ENCODE assay signal across 8 cellular contexts in the genomic region with DNA sequence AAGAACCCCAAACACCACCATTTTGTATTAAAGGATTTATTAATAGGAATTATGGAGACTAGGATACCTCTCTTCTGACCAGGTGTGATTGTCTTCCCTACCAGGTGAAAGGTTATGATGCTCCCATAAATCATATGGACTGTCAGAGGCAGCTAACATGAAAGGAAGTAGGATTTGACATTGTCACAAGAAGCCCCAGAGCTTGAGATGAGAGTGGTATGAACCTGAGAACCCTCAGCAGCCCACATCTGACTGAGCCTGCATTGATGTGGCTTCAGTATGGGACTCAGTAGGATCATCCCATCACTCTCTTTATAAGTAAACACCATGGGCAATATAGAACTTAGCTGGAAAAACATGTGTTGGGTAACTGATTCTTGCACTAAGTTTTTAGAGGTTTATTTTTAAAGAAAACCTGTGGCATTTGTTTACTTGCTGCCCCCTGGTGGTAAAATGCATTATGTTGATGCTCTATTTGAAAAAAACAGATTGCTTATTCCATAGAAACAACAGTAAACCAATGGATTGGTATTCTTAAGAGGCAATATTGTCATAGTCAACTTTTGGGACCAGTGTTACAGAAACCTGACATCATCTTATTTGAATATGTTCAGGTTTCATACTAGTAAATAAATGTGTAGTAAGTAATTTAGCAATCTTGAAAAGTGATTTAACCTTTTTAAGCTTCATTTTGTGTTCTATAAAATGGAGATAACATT. TPM values are rescaled to one million over a fixed set of nuclear protein-coding genes. Genes with fewer than 3 reads are reported as not detected.
DNase-seq lines count a peak whose midpoint lies in the region; ATAC-seq and TF ChIP-seq lines count a peak whose summit lies in the region.

No MANE protein-coding gene starts in this region.

- peaks cover 0 to 12% (median 9%) of the 10 kb centered on the region in 3 donors for H3K36me3 ChIP-seq in tibial artery

- no peak overlapping the region for H3K27ac Mint-ChIP-seq in activated CD4-positive, alpha-beta T cell treated with anti-CD3 and anti-CD28 coated beads, Interleukin-2, amount 10 ng/mL, durations not matched to agents 24 days and 14 days

- H3K4me1 Mint-ChIP-seq in activated CD4-positive, alpha-beta T cell treated with anti-CD3 and anti-CD28 coated beads, Interleukin-2, amount 10 ng/mL, durations not matched to agents 24 days and 14 days = peaks cover 16% of the 10 kb centered on the region

- peak; percentile 67 to 70 for TF ChIP-seq CTCF in tibial artery (IDR thresholded peaks at IDR 0.05)

- H3K4me3 ChIP-seq in tibial artery = no peak overlapping the region

- H3K4me3 Mint-ChIP-seq in activated CD4-positive, alpha-beta T cell treated with anti-CD3 and anti-CD28 coated beads, Interleukin-2, amount 10 ng/mL, durations not matched to agents 24 days and 14 days = no peak overlapping the region

- no peak for ATAC-seq in HG03097 (IDR thresholded peaks at IDR 0.05; ENCODE audit: low FRiP score, unreplicated experiment)
- no peak for ATAC-seq in HG03159 (IDR thresholded peaks at IDR 0.05; ENCODE audit: unreplicated experiment)

- H3K27ac ChIP-seq in tibial artery = no peak overlapping the region

- no peaks in the 10 kb centered on the region for H3K27me3 ChIP-seq in tibial artery

- no peaks in the 10 kb centered on the region for H3K4me1 ChIP-seq in tibial artery

- H3K9me3 Mint-ChIP-seq in activated CD4-positive, alpha-beta T cell treated with anti-CD3 and anti-CD28 coated beads, Interleukin-2, amount 10 ng/mL, durations not matched to agents 24 days and 14 days = no peaks in the 10 kb centered on the region

- H3K27me3 Mint-ChIP-seq in activated CD4-positive, alpha-beta T cell treated with anti-CD3 and anti-CD28 coated beads, Interleukin-2, amount 10 ng/mL, durations not matched to agents 24 days and 14 days = no peaks in the 10 kb centered on the region

- peaks cover 47% of the 10 kb centered on the region for H3K36me3 Mint-ChIP-seq in activated CD4-positive, alpha-beta T cell treated with anti-CD3 and anti-CD28 coated beads, Interleukin-2, amount 10 ng/mL, durations not matched to agents 24 days and 14 days (ENCODE audit: low read depth)

- intact Hi-C loops in activated CD4-positive, alpha-beta T cell treated with anti-CD3 and anti-CD28 coated beads, Interleukin-2, amount 10 ng/mL, durations not matched to agents 24 days and 14 days (cut with micrococcal nuclease) = loop anchor here (1.0 to 5.0 kb wide), 3 partner anchors 14 to 213 kb away; no protein-coding TSS in a partner anchor
- intact Hi-C loops in tibial artery (cut with DNase I; ENCODE audit: low total_unique reads) = loop anchor here (5.0 kb wide), 1 partner anchor 216 kb away; no protein-coding TSS in a partner anchor

- no peaks in the 10 kb centered on the region for H3K9me3 ChIP-seq in tibial artery

- DNase-seq in stimulated activated naive CD4-positive, alpha-beta T cell (lab: John Stamatoyannopoulos, UW) = peak in 5 of 6 experiments; percentile 11 to 76 (median 37)
- no peak for DNase-seq in stimulated activated naive CD4-positive, alpha-beta T cell treated with Interleukin-2 at 50 U/mL for 16 hours (lab: John Stamatoyannopoulos, UW)
- DNase-seq in NCI-H1048 (lab: John Stamatoyannopoulos, UW) (peak; percentile 36), iPS-NIHi11 (ENCODE audit: low spot score) (peak; percentile 21), tibial artery (no peak)
- peak; percentile 88 for DNase-seq in activated CD4-positive, alpha-beta T cell treated with anti-CD3 and anti-CD28 coated beads, Interleukin-2, amount 10 ng/mL, durations not matched to agents 24 days and 14 days

RNA-seq across cellular contexts. Expression of a gene that starts 16.6 kb away (rescaled TPM):
- total RNA-seq in activated CD4-positive, alpha-beta T cell treated with anti-CD3 and anti-CD28 coated beads, Interleukin-2, amount 10 ng/mL, durations not matched to agents 24 days and 14 days = 385 and 389 TPM in 2 replicates

RNA-seq across cellular contexts. Expression of a gene that starts 40.1 kb away (rescaled TPM):
- 28.9 and 33.5 TPM in 2 replicates for total RNA-seq in activated CD4-positive, alpha-beta T cell treated with anti-CD3 and anti-CD28 coated beads, Interleukin-2, amount 10 ng/mL, durations not matched to agents 24 days and 14 days

Comparison
In these comparisons a context has a peak if more than half of its experiments do, and no peak if none do; other contexts are left out.
1. DNase-seq: peak in stimulated activated naive CD4-positive, alpha-beta T cell (5 of 6), NCI-H1048 (single experiment), activated CD4-positive, alpha-beta T cell treated with anti-CD3 and anti-CD28 coated beads, Interleukin-2, amount 10 ng/mL, durations not matched to agents 24 days and 14 days (single experiment) and iPS-NIHi11 (single experiment); none in stimulated activated naive CD4-positive, alpha-beta T cell treated with Interleukin-2 at 50 U/mL for 16 hours (single experiment) and tibial artery (0 of 2).